1 cellular context compared by ENCODE assay signal in the genomic region with DNA sequence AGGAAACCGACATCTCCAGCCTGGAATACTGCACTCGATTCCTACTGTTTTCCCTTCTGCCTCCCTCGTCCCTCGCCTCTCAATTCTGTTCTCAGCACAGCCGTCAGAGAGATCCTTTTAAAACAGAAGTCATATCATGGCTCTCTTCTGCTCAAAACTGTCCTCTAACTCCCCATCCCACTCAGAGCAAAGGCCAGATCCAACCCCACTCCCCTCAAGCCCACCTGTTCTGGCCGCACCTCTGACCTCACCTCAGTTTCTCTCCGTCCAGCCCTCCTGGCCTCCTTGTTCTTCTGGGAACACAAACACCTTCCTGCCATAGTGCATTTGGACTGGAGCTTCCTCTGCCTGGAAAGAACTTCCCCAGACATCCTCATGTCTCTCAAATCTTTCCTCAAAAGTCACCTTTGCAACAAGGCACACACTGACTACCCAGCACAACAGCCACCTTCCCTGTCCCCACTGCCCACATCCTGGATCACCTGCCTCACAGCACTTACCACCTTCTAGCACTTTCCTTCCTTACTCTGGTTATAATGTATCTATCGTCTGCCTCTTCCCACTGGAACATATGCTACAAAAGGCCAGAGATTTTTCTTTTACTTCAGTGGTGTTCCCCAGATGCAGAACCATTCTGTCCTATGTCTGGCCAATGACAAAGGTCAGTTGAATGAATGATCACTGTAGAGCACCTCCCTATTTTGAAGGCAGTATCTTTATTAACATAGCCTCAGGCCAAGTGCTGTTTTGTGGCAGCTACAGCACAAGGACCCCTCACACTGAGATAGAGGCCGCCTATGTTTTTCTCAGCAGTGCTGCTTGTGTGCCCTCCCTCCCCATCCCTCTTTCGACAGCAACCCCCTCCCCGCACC.
A peak's percentile ranks its signal among the peaks of the same experiment; 100 is the strongest.
TF ChIP-seq lines count a peak whose summit lies in the region.

No MANE protein-coding gene starts in this region.

TF ChIP-seq in H1, 55 proteins besides CTCF, POLR2A, EP300 and RAD21:
- TF ChIP-seq POLR2AphosphoS5 (IDR thresholded peaks at IDR 0.05; ENCODE audit: low read depth, low read length) (peak; percentile 28; the same call in 1 of the 2 replicates), TAF7 (optimal IDR thresholded peaks at IDR 0.05; ENCODE audit: borderline replicate concordance, low read depth, low read length) (no peak)
